In the genomic region with DNA sequence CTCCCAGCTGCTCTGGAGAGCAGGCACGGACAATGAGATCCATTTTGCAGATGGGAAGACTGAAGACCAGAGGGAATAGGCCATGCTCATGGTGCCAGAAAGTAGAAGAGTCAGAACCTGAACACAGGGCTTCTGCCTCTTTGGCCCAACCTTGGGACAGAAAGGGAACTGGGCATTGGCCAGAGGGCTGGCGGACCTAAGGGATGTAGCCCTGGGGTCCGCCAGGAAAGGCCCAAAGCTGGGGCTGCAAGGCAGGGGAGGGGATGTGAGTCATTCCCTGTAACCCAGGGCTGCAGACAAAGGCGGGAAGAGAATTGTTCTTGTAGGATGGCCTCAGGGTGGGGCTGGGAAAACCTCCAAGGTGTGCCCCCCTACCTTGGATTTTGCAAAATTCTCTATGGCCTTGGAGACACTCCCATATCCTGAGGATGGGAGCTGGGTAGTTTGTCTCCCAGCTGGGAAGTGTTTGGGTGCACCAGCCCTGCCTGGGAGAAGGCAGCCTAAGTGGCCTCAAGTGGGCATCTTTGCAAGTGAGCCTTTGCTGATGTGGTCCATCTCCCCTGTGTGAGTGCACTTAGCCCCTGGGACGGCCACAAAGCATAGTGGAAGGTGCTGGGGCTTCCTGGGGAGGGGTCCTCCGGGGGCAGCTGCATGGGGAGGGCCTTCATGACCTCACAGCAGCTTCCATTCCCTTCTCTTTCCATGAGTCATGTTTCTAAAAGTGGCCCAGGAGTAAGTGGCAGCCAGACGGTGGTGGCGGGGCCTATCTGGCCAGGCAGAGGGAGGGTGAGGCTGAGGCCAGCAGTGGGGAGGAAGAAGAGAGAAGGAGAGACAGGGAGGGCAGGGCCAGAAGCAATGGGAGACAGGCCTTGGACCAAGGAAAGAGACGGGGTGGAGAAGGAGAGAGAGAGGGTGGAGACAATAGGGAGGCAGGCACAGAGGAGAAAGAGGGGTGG, we compare ENCODE assay signal across 8 cellular contexts. TPM values are rescaled to one million over a fixed set of nuclear protein-coding genes. Genes with fewer than 3 reads are reported as not detected.
DNase-seq lines count a peak whose midpoint lies in the region; ATAC-seq and TF ChIP-seq lines count a peak whose summit lies in the region.
"Had no signal": no experiment of that assay in that cellular context is flagged by ENCODE, and none has a peak within 500 bp of the region (broad histone marks: within the 10 kb centered on the region; RNA-seq: fewer than 3 reads in every experiment).

No MANE protein-coding gene starts in this region.

- ATAC-seq in GM21619 (IDR thresholded peaks at IDR 0.05; ENCODE audit: unreplicated experiment): no peak
- no peak for ATAC-seq in HG02973 (IDR thresholded peaks at IDR 0.05; ENCODE audit: unreplicated experiment)
- ATAC-seq: activated T-cell treated with anti-CD3 and anti-CD28 coated beads, Interleukin-2, amount 50 U/mL, for 72 hours had no signal

- TF ChIP-seq CTCF in HFFc6 (IDR thresholded peaks at IDR 0.05): no peak
- no peak for TF ChIP-seq CTCF in ascending aorta (IDR thresholded peaks at IDR 0.05)

- H3K36me3 ChIP-seq in ascending aorta (peaks cover 44 to 45% of the 10 kb centered on the region in 2 donors), stomach smooth muscle (ENCODE audit: control insufficient read depth in 2 of 2, insufficient read depth in 2 of 2, low read length in 2 of 2) (peaks cover 30 to 31% of the 10 kb centered on the region in 2 donors)

- no peaks in the 10 kb centered on the region for H3K9me3 ChIP-seq in ascending aorta
- H3K9me3 ChIP-seq in stomach smooth muscle (ENCODE audit: control insufficient read depth in 2 of 2, low read length in 2 of 2): no peaks in the 10 kb centered on the region

- H3K4me1 ChIP-seq in ascending aorta (peaks cover 29 to 58% of the 10 kb centered on the region in 2 donors), stomach smooth muscle (ENCODE audit: control insufficient read depth, insufficient read depth, low read length) (peaks cover 51% of the 10 kb centered on the region)

- H3K4me1 Mint-ChIP-seq in HFFc6 (ENCODE audit: low read depth): peaks cover 20% of the 10 kb centered on the region

- H3K27me3 ChIP-seq in ascending aorta (no peaks in the 10 kb centered on the region), stomach smooth muscle (ENCODE audit: control insufficient read depth in 1 of 2, insufficient read depth in 2 of 2, low read length in 2 of 2) (no peaks in the 10 kb centered on the region)

- no peak overlapping the region for H3K27ac Mint-ChIP-seq in HFFc6
- H3K27ac Mint-ChIP-seq: activated T-cell treated with anti-CD3 and anti-CD28 coated beads, Interleukin-2, amount 50 U/mL, for 72 hours had no signal

- DNase-seq in HFFc6 (peak; percentile 61), ascending aorta (ENCODE audit: low spot score in 2 of 2) (peak; percentile 69 to 90), iris pigment epithelial cell (ENCODE audit: low read depth) (peak; percentile 26), GDM1 (lab: John Stamatoyannopoulos, UW) (no peak)
- DNase-seq: activated T-cell treated with anti-CD3 and anti-CD28 coated beads, Interleukin-2, amount 50 U/mL, for 72 hours had no signal

- peaks cover 16% of the 10 kb centered on the region; the same call in 1 of the 2 replicates for H3K27me3 Mint-ChIP-seq in HFFc6 (ENCODE audit: insufficient read depth)

- no peaks in the 10 kb centered on the region for H3K9me3 Mint-ChIP-seq in HFFc6
- H3K9me3 Mint-ChIP-seq: activated T-cell treated with anti-CD3 and anti-CD28 coated beads, Interleukin-2, amount 50 U/mL, for 72 hours had no signal

- intact Hi-C loops in ascending aorta (cut with DNase I): no loop called here

- H3K4me3 ChIP-seq in ascending aorta (peak overlapping the region; percentile 26 to 37), stomach smooth muscle (ENCODE audit: low read length in 2 of 2) (no peak overlapping the region)

- no peak overlapping the region for H3K4me3 Mint-ChIP-seq in HFFc6
- H3K4me3 Mint-ChIP-seq: activated T-cell treated with anti-CD3 and anti-CD28 coated beads, Interleukin-2, amount 50 U/mL, for 72 hours had no signal

- H3K36me3 Mint-ChIP-seq in HFFc6 (ENCODE audit: low read depth): no peaks in the 10 kb centered on the region

- peak overlapping the region in 1 of 2 donors; percentile 21 for H3K9ac ChIP-seq in stomach smooth muscle (ENCODE audit: low read length in 2 of 2)

- peak overlapping the region; percentile 92 to 97 for H3K27ac ChIP-seq in ascending aorta
- H3K27ac ChIP-seq in stomach smooth muscle (ENCODE audit: low read length): peak overlapping the region; percentile 71

RNA-seq across cellular contexts. Expression of a gene that starts 9.2 kb away (rescaled TPM):
- total RNA-seq in HFFc6 (2021; fragmentation: NEBNext Ultra II Directional; extraction: Animal tissue kit (Norgen Biotek cat#: 25700)): under 1 TPM; 0.40 to 0.94 (median 0.57) TPM
- total RNA-seq in ascending aorta: 2,113 TPM

RNA-seq across cellular contexts. Expression of a gene that starts 42.9 kb away (rescaled TPM):
- total RNA-seq in HFFc6 (2021; fragmentation: NEBNext Ultra II Directional; extraction: Animal tissue kit (Norgen Biotek cat#: 25700)): not detected
- not detected for total RNA-seq in ascending aorta
- total RNA-seq: activated T-cell treated with anti-CD3 and anti-CD28 coated beads, Interleukin-2, amount 50 U/mL, for 72 hours had no signal

Comparison
In these comparisons a context has a peak if more than half of its experiments do, and no peak if none do; other contexts are left out.
1. H3K4me3 ChIP-seq: peak in ascending aorta (2 of 2); none in stomach smooth muscle (0 of 2).
2. RNA of a gene that starts 9.2 kb away (total RNA-seq): 2,113 TPM in ascending aorta (single experiment); 0.40 to 0.94 TPM in HFFc6; every median in the first group is over 1,000 times any median in the second.